In genomic region chr16:11363927-11364258, GRCh38 we compare ENCODE assay signal across 9 cellular contexts.
"Had no signal": no experiment of that assay in that cellular context is flagged by ENCODE, and none has a peak within 500 bp of the region (broad histone marks: within the 10 kb centered on the region; RNA-seq: fewer than 3 reads in every experiment).

No MANE protein-coding gene starts in this region.

- H3K36me3 Mint-ChIP-seq: natural killer cell treated with Interleukin-12 subunit alpha and Interleukin-12 subunit beta and Interleukin-15 and Interleukin-18, amount 100 ng/mL, for 72 hours had no signal

- H3K4me3 Mint-ChIP-seq: activated CD4-positive, alpha-beta T cell treated with anti-CD3 and anti-CD28 coated beads, Interleukin-2, amount 10 ng/mL, durations not matched to agents 7 days and 5 days; T-helper 1 cell treated with Interleukin-12 subunit alpha and Interleukin-12 subunit beta and Interleukin-4 antibody, amounts not matched to agents 30 μg/mL and 1 μg/mL, for 36 hours had no signal

- H3K9me3 Mint-ChIP-seq: activated CD4-positive, alpha-beta T cell treated with anti-CD3 and anti-CD28 coated beads, Interleukin-2, amount 10 ng/mL, durations not matched to agents 7 days and 5 days; natural killer cell treated with Interleukin-12 subunit alpha and Interleukin-12 subunit beta and Interleukin-15 and Interleukin-18, amount 100 ng/mL, for 72 hours; T-helper 1 cell treated with Interleukin-12 subunit alpha and Interleukin-12 subunit beta and Interleukin-4 antibody, amounts not matched to agents 30 μg/mL and 1 μg/mL, for 36 hours had no signal

- H3K36me3 ChIP-seq: esophagus squamous epithelium, stomach had no signal

- H3K9me3 ChIP-seq: esophagus squamous epithelium, stomach had no signal

- H3K27me3 ChIP-seq: esophagus squamous epithelium had no signal

- H3K4me3 ChIP-seq: esophagus squamous epithelium, stomach had no signal

- FAIRE-seq: TTC549 had no signal

- H3K27ac Mint-ChIP-seq: activated CD4-positive, alpha-beta T cell treated with anti-CD3 and anti-CD28 coated beads, Interleukin-2, amount 10 ng/mL, durations not matched to agents 7 days and 5 days had no signal

- DNase-seq: activated CD4-positive, alpha-beta T cell treated with anti-CD3 and anti-CD28 coated beads, Interleukin-2, amount 10 ng/mL, durations not matched to agents 7 days and 5 days; activated naive CD4-positive, alpha-beta T cell treated with anti-CD3 and anti-CD28 coated beads, Interleukin-2, amount 50 U/mL, for 16 hours; activated T-cell treated with anti-CD3 and anti-CD28 coated beads, Interleukin-2, amount 50 U/mL, for 1 hour; esophagus squamous epithelium; foreskin melanocyte had no signal
